In the genomic region with DNA sequence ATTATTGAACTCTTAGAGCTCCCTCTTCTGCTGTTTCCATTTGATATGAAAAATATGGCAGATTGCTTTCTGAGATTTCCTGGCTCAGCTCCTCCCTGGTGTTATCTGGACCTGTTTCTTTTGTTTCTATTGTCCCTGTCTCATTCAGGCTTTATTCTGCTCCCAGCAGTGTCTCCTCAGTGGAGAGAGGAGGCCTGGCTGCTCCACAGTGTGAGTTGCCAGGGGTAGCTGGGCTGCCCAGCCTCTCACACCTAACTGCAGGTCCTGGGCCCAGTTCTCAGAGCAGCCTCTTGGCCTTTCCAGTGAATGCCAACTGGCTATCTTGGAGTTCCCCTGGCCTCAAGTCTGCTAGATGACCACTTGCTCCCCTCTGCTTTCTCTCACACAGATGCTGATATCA, we compare ENCODE assay signal across 1 cellular context.
A peak's percentile ranks its signal among the peaks of the same experiment; 100 is the strongest.
TF ChIP-seq lines count a peak whose summit lies in the region.

No MANE protein-coding gene starts in this region.

TF ChIP-seq in GM23338, 12 proteins besides CTCF, POLR2A, EP300 and RAD21 (continued from another document):
- TF ChIP-seq, protein P1, sequence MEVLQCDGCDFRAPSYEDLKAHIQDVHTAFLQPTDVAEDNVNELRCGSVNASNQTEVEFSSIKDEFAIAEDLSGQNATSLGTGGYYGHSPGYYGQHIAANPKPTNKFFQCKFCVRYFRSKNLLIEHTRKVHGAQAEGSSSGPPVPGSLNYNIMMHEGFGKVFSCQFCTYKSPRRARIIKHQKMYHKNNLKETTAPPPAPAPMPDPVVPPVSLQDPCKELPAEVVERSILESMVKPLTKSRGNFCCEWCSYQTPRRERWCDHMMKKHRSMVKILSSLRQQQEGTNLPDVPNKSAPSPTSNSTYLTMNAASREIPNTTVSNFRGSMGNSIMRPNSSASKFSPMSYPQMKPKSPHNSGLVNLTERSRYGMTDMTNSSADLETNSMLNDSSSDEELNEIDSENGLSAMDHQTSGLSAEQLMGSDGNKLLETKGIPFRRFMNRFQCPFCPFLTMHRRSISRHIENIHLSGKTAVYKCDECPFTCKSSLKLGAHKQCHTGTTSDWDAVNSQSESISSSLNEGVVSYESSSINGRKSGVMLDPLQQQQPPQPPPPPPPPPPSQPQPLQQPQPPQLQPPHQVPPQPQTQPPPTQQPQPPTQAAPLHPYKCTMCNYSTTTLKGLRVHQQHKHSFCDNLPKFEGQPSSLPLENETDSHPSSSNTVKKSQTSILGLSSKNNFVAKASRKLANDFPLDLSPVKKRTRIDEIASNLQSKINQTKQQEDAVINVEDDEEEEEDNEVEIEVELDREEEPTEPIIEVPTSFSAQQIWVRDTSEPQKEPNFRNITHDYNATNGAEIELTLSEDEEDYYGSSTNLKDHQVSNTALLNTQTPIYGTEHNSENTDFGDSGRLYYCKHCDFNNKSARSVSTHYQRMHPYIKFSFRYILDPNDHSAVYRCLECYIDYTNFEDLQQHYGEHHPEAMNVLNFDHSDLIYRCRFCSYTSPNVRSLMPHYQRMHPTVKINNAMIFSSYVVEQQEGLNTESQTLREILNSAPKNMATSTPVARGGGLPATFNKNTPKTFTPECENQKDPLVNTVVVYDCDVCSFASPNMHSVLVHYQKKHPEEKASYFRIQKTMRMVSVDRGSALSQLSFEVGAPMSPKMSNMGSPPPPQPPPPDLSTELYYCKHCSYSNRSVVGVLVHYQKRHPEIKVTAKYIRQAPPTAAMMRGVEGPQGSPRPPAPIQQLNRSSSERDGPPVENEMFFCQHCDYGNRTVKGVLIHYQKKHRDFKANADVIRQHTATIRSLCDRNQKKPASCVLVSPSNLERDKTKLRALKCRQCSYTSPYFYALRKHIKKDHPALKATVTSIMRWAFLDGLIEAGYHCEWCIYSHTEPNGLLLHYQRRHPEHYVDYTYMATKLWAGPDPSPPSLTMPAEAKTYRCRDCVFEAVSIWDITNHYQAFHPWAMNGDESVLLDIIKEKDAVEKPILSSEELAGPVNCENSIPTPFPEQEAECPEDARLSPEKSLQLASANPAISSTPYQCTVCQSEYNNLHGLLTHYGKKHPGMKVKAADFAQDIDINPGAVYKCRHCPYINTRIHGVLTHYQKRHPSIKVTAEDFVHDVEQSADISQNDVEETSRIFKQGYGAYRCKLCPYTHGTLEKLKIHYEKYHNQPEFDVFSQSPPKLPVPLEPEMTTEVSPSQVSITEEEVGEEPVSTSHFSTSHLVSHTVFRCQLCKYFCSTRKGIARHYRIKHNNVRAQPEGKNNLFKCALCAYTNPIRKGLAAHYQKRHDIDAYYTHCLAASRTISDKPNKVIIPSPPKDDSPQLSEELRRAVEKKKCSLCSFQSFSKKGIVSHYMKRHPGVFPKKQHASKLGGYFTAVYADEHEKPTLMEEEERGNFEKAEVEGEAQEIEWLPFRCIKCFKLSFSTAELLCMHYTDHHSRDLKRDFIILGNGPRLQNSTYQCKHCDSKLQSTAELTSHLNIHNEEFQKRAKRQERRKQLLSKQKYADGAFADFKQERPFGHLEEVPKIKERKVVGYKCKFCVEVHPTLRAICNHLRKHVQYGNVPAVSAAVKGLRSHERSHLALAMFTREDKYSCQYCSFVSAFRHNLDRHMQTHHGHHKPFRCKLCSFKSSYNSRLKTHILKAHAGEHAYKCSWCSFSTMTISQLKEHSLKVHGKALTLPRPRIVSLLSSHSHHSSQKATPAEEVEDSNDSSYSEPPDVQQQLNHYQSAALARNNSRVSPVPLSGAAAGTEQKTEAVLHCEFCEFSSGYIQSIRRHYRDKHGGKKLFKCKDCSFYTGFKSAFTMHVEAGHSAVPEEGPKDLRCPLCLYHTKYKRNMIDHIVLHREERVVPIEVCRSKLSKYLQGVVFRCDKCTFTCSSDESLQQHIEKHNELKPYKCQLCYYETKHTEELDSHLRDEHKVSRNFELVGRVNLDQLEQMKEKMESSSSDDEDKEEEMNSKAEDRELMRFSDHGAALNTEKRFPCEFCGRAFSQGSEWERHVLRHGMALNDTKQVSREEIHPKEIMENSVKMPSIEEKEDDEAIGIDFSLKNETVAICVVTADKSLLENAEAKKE (CRISPR knock-in tag; IDR thresholded peaks at IDR 0.05), result peak; percentile 91
